Comparison of ENCODE assay signal across 26 cellular contexts in genomic region chr4:15758294-15758693, GRCh38. TPM values are rescaled to one million over a fixed set of nuclear protein-coding genes. Genes with fewer than 3 reads are reported as not detected.
A peak's percentile ranks its signal among the peaks of the same experiment; 100 is the strongest.
DNase-seq lines count a peak whose midpoint lies in the region; ATAC-seq and TF ChIP-seq lines count a peak whose summit lies in the region.
"Had no signal": no experiment of that assay in that cellular context is flagged by ENCODE, and none has a peak within 500 bp of the region (broad histone marks: within the 10 kb centered on the region; RNA-seq: fewer than 3 reads in every experiment).

No MANE protein-coding gene starts in this region.

- peaks cover 3% of the 10 kb centered on the region for H3K36me3 Mint-ChIP-seq in activated CD4-positive, alpha-beta T cell treated with anti-CD3 and anti-CD28 coated beads, Interleukin-2, amount 10 ng/mL, durations not matched to agents 24 days and 14 days (ENCODE audit: low read depth)
- H3K36me3 Mint-ChIP-seq in activated naive CD8-positive, alpha-beta T cell, result no peaks in the 10 kb centered on the region
- H3K36me3 Mint-ChIP-seq in activated naive CD8-positive, alpha-beta T cell treated with anti-CD3 and anti-CD28 coated beads, Interleukin-2, amount 50 U/mL, for 24 hours (ENCODE audit: low read depth), result peaks cover 4% of the 10 kb centered on the region
- peaks cover 4% of the 10 kb centered on the region for H3K36me3 Mint-ChIP-seq in activated CD4-positive, alpha-beta memory T cell treated with anti-CD3 and anti-CD28 coated beads, Interleukin-2, amount 10 ng/mL, durations not matched to agents 7 days and 5 days (ENCODE audit: low read depth)
- H3K36me3 Mint-ChIP-seq in natural killer cell, result no peaks in the 10 kb centered on the region

- TF ChIP-seq CTCF in natural killer cell (IDR thresholded peaks at IDR 0.05), result no peak

- no peaks in the 10 kb centered on the region for H3K9me3 Mint-ChIP-seq in activated CD4-positive, alpha-beta T cell treated with anti-CD3 and anti-CD28 coated beads, Interleukin-2, amount 10 ng/mL, durations not matched to agents 24 days and 14 days
- no peaks in the 10 kb centered on the region for H3K9me3 Mint-ChIP-seq in activated naive CD8-positive, alpha-beta T cell (ENCODE audit: low read depth)
- no peaks in the 10 kb centered on the region for H3K9me3 Mint-ChIP-seq in activated naive CD8-positive, alpha-beta T cell treated with anti-CD3 and anti-CD28 coated beads, Interleukin-2, amount 50 U/mL, for 24 hours
- peaks cover 5% of the 10 kb centered on the region for H3K9me3 Mint-ChIP-seq in activated CD4-positive, alpha-beta memory T cell treated with anti-CD3 and anti-CD28 coated beads, Interleukin-2, amount 10 ng/mL, durations not matched to agents 7 days and 5 days
- H3K9me3 Mint-ChIP-seq in natural killer cell, result no peaks in the 10 kb centered on the region
- H3K9me3 Mint-ChIP-seq: H9, HFFc6 had no signal

- POLR2A ChIA-PET in activated CD4-positive, alpha-beta memory T cell treated with anti-CD3 and anti-CD28 coated beads, Interleukin-2, amount 10 ng/mL, durations not matched to agents 7 days and 5 days (lab: Charles Lee), result interaction anchor here (5.7 to 5.8 kb wide), 2 partner anchors 12 to 22 kb away, joined by 157 to 224 read pairs; partner anchors contain the start of gene CD38

- no peaks in the 10 kb centered on the region for H3K27me3 Mint-ChIP-seq in activated CD4-positive, alpha-beta T cell treated with anti-CD3 and anti-CD28 coated beads, Interleukin-2, amount 10 ng/mL, durations not matched to agents 24 days and 14 days
- H3K27me3 Mint-ChIP-seq in activated naive CD8-positive, alpha-beta T cell, result no peaks in the 10 kb centered on the region
- no peaks in the 10 kb centered on the region for H3K27me3 Mint-ChIP-seq in activated naive CD8-positive, alpha-beta T cell treated with anti-CD3 and anti-CD28 coated beads, Interleukin-2, amount 50 U/mL, for 24 hours
- no peaks in the 10 kb centered on the region for H3K27me3 Mint-ChIP-seq in activated CD4-positive, alpha-beta memory T cell treated with anti-CD3 and anti-CD28 coated beads, Interleukin-2, amount 10 ng/mL, durations not matched to agents 7 days and 5 days
- H3K27me3 Mint-ChIP-seq in natural killer cell (ENCODE audit: low read depth in 2 of 2), result peaks cover 0 to 4% of the 10 kb centered on the region in 2 donors

- no peak for ATAC-seq in activated naive CD8-positive, alpha-beta T cell treated with anti-CD3 and anti-CD28 coated beads, Interleukin-2, amount 50 U/mL, for 24 hours
- no peak for ATAC-seq in natural killer cell
- ATAC-seq in GM19455 (IDR thresholded peaks at IDR 0.05; ENCODE audit: unreplicated experiment), result no peak
- ATAC-seq: PC-3 had no signal

- peaks cover 52% of the 10 kb centered on the region for H3K4me1 Mint-ChIP-seq in activated CD4-positive, alpha-beta T cell treated with anti-CD3 and anti-CD28 coated beads, Interleukin-2, amount 10 ng/mL, durations not matched to agents 24 days and 14 days
- peaks cover 57% of the 10 kb centered on the region for H3K4me1 Mint-ChIP-seq in activated naive CD8-positive, alpha-beta T cell (ENCODE audit: low read depth)
- peaks cover 48% of the 10 kb centered on the region for H3K4me1 Mint-ChIP-seq in activated naive CD8-positive, alpha-beta T cell treated with anti-CD3 and anti-CD28 coated beads, Interleukin-2, amount 50 U/mL, for 24 hours
- peaks cover 60% of the 10 kb centered on the region for H3K4me1 Mint-ChIP-seq in activated CD4-positive, alpha-beta memory T cell treated with anti-CD3 and anti-CD28 coated beads, Interleukin-2, amount 10 ng/mL, durations not matched to agents 7 days and 5 days
- peaks cover 52 to 53% of the 10 kb centered on the region in 2 donors for H3K4me1 Mint-ChIP-seq in natural killer cell

- no peak for DNase-seq in activated CD4-positive, alpha-beta T cell treated with anti-CD3 and anti-CD28 coated beads, Interleukin-2, amount 10 ng/mL, durations not matched to agents 24 days and 14 days
- DNase-seq in activated CD4-positive, alpha-beta T cell treated with anti-CD3 and anti-CD28 coated beads for 1 hour, result no peak
- DNase-seq in activated naive CD8-positive, alpha-beta T cell treated with anti-CD3 and anti-CD28 coated beads, Interleukin-2, amount 50 U/mL, for 24 hours, result no peak
- no peak for DNase-seq in activated CD4-positive, alpha-beta memory T cell treated with anti-CD3 and anti-CD28 coated beads, Interleukin-2, amount 10 ng/mL, durations not matched to agents 7 days and 5 days
- DNase-seq in natural killer cell, result no peak
- no peak for DNase-seq in cerebellar nuclear complex (lab: John Stamatoyannopoulos, UW)
- DNase-seq: GM23248; H9; HFFc6; KBM-7; MV-4-11; NCI-H1105; NCI-H1436 treated with DMSO at 0.1 percent for 48 hours; NCI-H187 treated with DMSO at 0.1 percent for 48 hours; NCI-H2171 treated with DMSO at 0.1 percent for 48 hours; NCI-H345; NCI-H510A treated with DMSO at 0.1 percent for 48 hours; NCI-H748 treated with DMSO at 0.1 percent for 48 hours; NK-92 treated with Interleukin-12 subunit alpha and Interleukin-12 subunit beta, amount 100 ng/mL, for 24 hours; PC-3 had no signal

- intact Hi-C loops in activated CD4-positive, alpha-beta T cell treated with anti-CD3 and anti-CD28 coated beads, Interleukin-2, amount 10 ng/mL, durations not matched to agents 24 days and 14 days (cut with micrococcal nuclease), result loop anchor here (5.0 kb wide), 1 partner anchor 1819 kb away; the partner anchor contains the start of gene LAP3
- intact Hi-C loops in natural killer cell (cut with micrococcal nuclease), result loop anchor here (5.0 to 10.0 kb wide), 2 partner anchors 753 to 1819 kb away; partner anchors contain the start of genes CPEB2 and LAP3

- CTCF ChIA-PET in activated CD4-positive, alpha-beta memory T cell treated with anti-CD3 and anti-CD28 coated beads, Interleukin-2, amount 10 ng/mL, durations not matched to agents 7 days and 5 days (lab: Charles Lee), result interaction anchor here (1.1 to 6.0 kb wide), 8 partner anchors 8 to 125 kb away, joined by 3 to 69 read pairs (median 21); no protein-coding TSS in a partner anchor

- peak overlapping the region; percentile 36 for H3K4me3 Mint-ChIP-seq in activated CD4-positive, alpha-beta T cell treated with anti-CD3 and anti-CD28 coated beads, Interleukin-2, amount 10 ng/mL, durations not matched to agents 24 days and 14 days
- no peak overlapping the region for H3K4me3 Mint-ChIP-seq in activated naive CD8-positive, alpha-beta T cell
- no peak overlapping the region for H3K4me3 Mint-ChIP-seq in activated naive CD8-positive, alpha-beta T cell treated with anti-CD3 and anti-CD28 coated beads, Interleukin-2, amount 50 U/mL, for 24 hours
- H3K4me3 Mint-ChIP-seq in activated CD4-positive, alpha-beta memory T cell treated with anti-CD3 and anti-CD28 coated beads, Interleukin-2, amount 10 ng/mL, durations not matched to agents 7 days and 5 days, result no peak overlapping the region
- H3K4me3 Mint-ChIP-seq in natural killer cell, result peak overlapping the region; percentile 13
- H3K4me3 Mint-ChIP-seq: H9, HFFc6 had no signal

- H3K27ac Mint-ChIP-seq in activated CD4-positive, alpha-beta T cell treated with anti-CD3 and anti-CD28 coated beads, Interleukin-2, amount 10 ng/mL, durations not matched to agents 24 days and 14 days, result peak overlapping the region; percentile 75
- H3K27ac Mint-ChIP-seq in activated naive CD8-positive, alpha-beta T cell, result peak overlapping the region; percentile 54
- no peak overlapping the region for H3K27ac Mint-ChIP-seq in activated naive CD8-positive, alpha-beta T cell treated with anti-CD3 and anti-CD28 coated beads, Interleukin-2, amount 50 U/mL, for 24 hours
- peak overlapping the region; percentile 17 for H3K27ac Mint-ChIP-seq in activated CD4-positive, alpha-beta memory T cell treated with anti-CD3 and anti-CD28 coated beads, Interleukin-2, amount 10 ng/mL, durations not matched to agents 7 days and 5 days
- no peak overlapping the region for H3K27ac Mint-ChIP-seq in natural killer cell
- H3K27ac Mint-ChIP-seq: H9, HFFc6 had no signal

RNA-seq across cellular contexts. Expression of gene CD38, which starts 19.8 kb away (rescaled TPM):
- 89.6 and 103 TPM in 2 replicates for total RNA-seq in activated CD4-positive, alpha-beta T cell treated with anti-CD3 and anti-CD28 coated beads, Interleukin-2, amount 10 ng/mL, durations not matched to agents 24 days and 14 days
- total RNA-seq in activated CD4-positive, alpha-beta memory T cell treated with anti-CD3 and anti-CD28 coated beads, Interleukin-2, amount 10 ng/mL, durations not matched to agents 7 days and 5 days, result 100 to 1,000 TPM; 128 TPM
- 100 to 1,000 TPM in 1 of 3 donors, 10 to 100 TPM in 2; 91.8 to 124 (median 98.8) TPM for total RNA-seq in natural killer cell
- total RNA-seq: A172, G401, GM23248, LHCN-M2, MCF 10A, PC-3 had no signal

RNA-seq across cellular contexts. Expression of gene BST1, which starts 55.4 kb away (rescaled TPM):
- total RNA-seq in activated CD4-positive, alpha-beta T cell treated with anti-CD3 and anti-CD28 coated beads, Interleukin-2, amount 10 ng/mL, durations not matched to agents 24 days and 14 days, result 0.12 and 0.72 TPM in 2 replicates
- total RNA-seq in activated CD4-positive, alpha-beta memory T cell treated with anti-CD3 and anti-CD28 coated beads, Interleukin-2, amount 10 ng/mL, durations not matched to agents 7 days and 5 days, result under 1 TPM; 0.40 to 0.95 TPM
- 1 to 10 TPM; 1.8 to 6.4 (median 2.2) TPM for total RNA-seq in natural killer cell
- total RNA-seq: A172, G401, H9 had no signal

Comparison
In these comparisons a context has a peak if more than half of its experiments do, and no peak if none do; other contexts are left out.
1. H3K27ac Mint-ChIP-seq: peak in activated CD4-positive, alpha-beta T cell treated with anti-CD3 and anti-CD28 coated beads, Interleukin-2, amount 10 ng/mL, durations not matched to agents 24 days and 14 days (single experiment), activated naive CD8-positive, alpha-beta T cell (single experiment) and activated CD4-positive, alpha-beta memory T cell treated with anti-CD3 and anti-CD28 coated beads, Interleukin-2, amount 10 ng/mL, durations not matched to agents 7 days and 5 days (single experiment); none in activated naive CD8-positive, alpha-beta T cell treated with anti-CD3 and anti-CD28 coated beads, Interleukin-2, amount 50 U/mL, for 24 hours (single experiment) and natural killer cell (0 of 2).
2. H3K4me3 Mint-ChIP-seq: peak in activated CD4-positive, alpha-beta T cell treated with anti-CD3 and anti-CD28 coated beads, Interleukin-2, amount 10 ng/mL, durations not matched to agents 24 days and 14 days (single experiment) and natural killer cell (single experiment); none in activated naive CD8-positive, alpha-beta T cell (single experiment), activated naive CD8-positive, alpha-beta T cell treated with anti-CD3 and anti-CD28 coated beads, Interleukin-2, amount 50 U/mL, for 24 hours (single experiment) and activated CD4-positive, alpha-beta memory T cell treated with anti-CD3 and anti-CD28 coated beads, Interleukin-2, amount 10 ng/mL, durations not matched to agents 7 days and 5 days (single experiment).